1 cellular context compared by ENCODE assay signal in genomic region chr2:86440631-86441391, GRCh38.
TF ChIP-seq lines count a peak whose summit lies in the region.

KDM3A (plus strand) TSS chr2:86441371; CDS start chr2:86442048, 677 bp downstream.

TF ChIP-seq in GM12878, 131 proteins besides CTCF, POLR2A, EP300 and RAD21 (continued from another document and continues in another):
- no peak for TF ChIP-seq CEBPZ (IDR thresholded peaks at IDR 0.05; ENCODE audit: low read depth, low read length)
- TF ChIP-seq MEF2A (IDR thresholded peaks at IDR 0.05; ENCODE audit: insufficient read depth, low read depth, low read length), result 0 out of 2 replicates have a peak, but pooled peaks have one; percentile 46
- TF ChIP-seq ASH2L (IDR thresholded peaks at IDR 0.05; ENCODE audit: borderline replicate concordance, low read depth), result peak; percentile 97; the same call in 1 of the 2 replicates
- peak; percentile 79; the same call in 1 of the 2 replicates for TF ChIP-seq RFX5 (IDR thresholded peaks at IDR 0.05; ENCODE audit: low read depth, low read length)
- TF ChIP-seq CHD1 (IDR thresholded peaks at IDR 0.05; ENCODE audit: low read depth, low read length), result no peak
- no peak; the same call in 1 of the 2 replicates for TF ChIP-seq PAX8 (IDR thresholded peaks at IDR 0.05)
- TF ChIP-seq ZNF592 (IDR thresholded peaks at IDR 0.05), result peak; percentile 89; the same call in 1 of the 2 replicates
- TF ChIP-seq POU2F2 (IDR thresholded peaks at IDR 0.05; ENCODE audit: borderline replicate concordance, low read depth, low read length), result peak; percentile 83
- peak; percentile 65; the same call in 1 of the 2 replicates for TF ChIP-seq ZBTB40 (IDR thresholded peaks at IDR 0.05; ENCODE audit: borderline replicate concordance)
- no peak for TF ChIP-seq LARP7 (IDR thresholded peaks at IDR 0.05)
- TF ChIP-seq NFIC (IDR thresholded peaks at IDR 0.05; ENCODE audit: low read depth, low read length), result peak; percentile 88
- no peak for TF ChIP-seq ZNF274 (IDR thresholded peaks at IDR 0.05; ENCODE audit: insufficient read depth, insufficient read length)
- peak; percentile 16 for TF ChIP-seq CUX1 (IDR thresholded peaks at IDR 0.05; ENCODE audit: insufficient replicate concordance, low read depth, low read length)
- TF ChIP-seq ZNF687 (IDR thresholded peaks at IDR 0.05), result peak; percentile 99
- TF ChIP-seq ATF3 (IDR thresholded peaks at IDR 0.05; ENCODE audit: borderline replicate concordance, extremely low read depth, low read depth, low read length), result no peak
- TF ChIP-seq WRNIP1 (IDR thresholded peaks at IDR 0.05; ENCODE audit: borderline replicate concordance, low read depth, low read length), result peak; percentile 70; the same call in 1 of the 2 replicates
- TF ChIP-seq SMC3 (IDR thresholded peaks at IDR 0.05; ENCODE audit: borderline replicate concordance, low read length), result no peak
- peak; percentile 97 for TF ChIP-seq SKIL (IDR thresholded peaks at IDR 0.05; ENCODE audit: low read depth, poor library complexity, severe bottlenecking)
- peak; percentile 47; the same call in 1 of the 2 replicates for TF ChIP-seq IRF4 (IDR thresholded peaks at IDR 0.05; ENCODE audit: low read depth, low read length)
- no peak for TF ChIP-seq CBX3 (IDR thresholded peaks at IDR 0.05; ENCODE audit: borderline replicate concordance, low read depth)
- TF ChIP-seq NFXL1 (IDR thresholded peaks at IDR 0.05; ENCODE audit: borderline replicate concordance), result no peak
- TF ChIP-seq GABPA (IDR thresholded peaks at IDR 0.05; ENCODE audit: low read depth), result 0 out of 2 replicates have a peak, but pooled peaks have one; percentile 25
- TF ChIP-seq IRF5 (IDR thresholded peaks at IDR 0.05; ENCODE audit: borderline replicate concordance), result no peak
